11 cellular contexts compared by ENCODE assay signal in the genomic region with DNA sequence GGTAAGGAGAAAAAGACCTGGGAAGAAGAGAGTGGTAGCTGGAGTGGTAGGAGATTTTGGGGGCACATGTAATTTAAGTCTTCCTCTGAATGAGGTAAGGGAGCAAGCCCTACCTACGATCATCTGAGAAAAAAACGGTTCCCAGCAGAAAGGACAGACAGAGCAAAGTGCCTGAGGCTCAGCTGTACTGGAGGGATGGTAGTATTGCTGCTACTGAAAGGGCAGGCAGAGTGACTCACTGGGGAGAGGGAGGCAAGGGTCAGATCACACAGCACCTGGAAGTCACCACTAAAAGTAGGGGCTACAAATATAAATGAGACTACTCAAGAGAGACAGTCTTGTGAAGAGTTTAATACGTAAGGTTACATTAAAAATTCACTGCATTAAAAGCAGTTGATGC.
A peak's percentile ranks its signal among the peaks of the same experiment; 100 is the strongest.
DNase-seq lines count a peak whose midpoint lies in the region; ATAC-seq and TF ChIP-seq lines count a peak whose summit lies in the region.
"Had no signal": no experiment of that assay in that cellular context is flagged by ENCODE, and none has a peak within 500 bp of the region (broad histone marks: within the 10 kb centered on the region; RNA-seq: fewer than 3 reads in every experiment).

No MANE protein-coding gene starts in this region.

- no peaks in the 10 kb centered on the region for H3K9me3 Mint-ChIP-seq in osteocyte (ENCODE audit: unreplicated experiment)
- H3K9me3 Mint-ChIP-seq: activated CD4-positive, alpha-beta memory T cell treated with anti-CD3 and anti-CD28 coated beads for 36 hours had no signal

- peaks cover 17% of the 10 kb centered on the region for H3K36me3 ChIP-seq in RWPE2 (ENCODE audit: low read depth)
- H3K36me3 ChIP-seq: BLaER1 treated with 17β-estradiol and CSF1 and Interleukin-3, amounts not matched to agents 10 nM and 100 nM had no signal

- no peak overlapping the region for H3K4me3 Mint-ChIP-seq in osteocyte (ENCODE audit: unreplicated experiment)
- H3K4me3 Mint-ChIP-seq: activated CD4-positive, alpha-beta memory T cell treated with anti-CD3 and anti-CD28 coated beads for 36 hours had no signal

- peaks cover 24% of the 10 kb centered on the region for H3K4me1 Mint-ChIP-seq in osteocyte (ENCODE audit: unreplicated experiment)

- TF ChIP-seq CTCF in RWPE2 (IDR thresholded peaks at IDR 0.05; ENCODE audit: poor library complexity, severe bottlenecking) (no peak), osteocyte (IDR thresholded peaks at IDR 0.05) (no peak)

- H3K4me1 ChIP-seq in RWPE2 (ENCODE audit: insufficient read depth, poor library complexity, severe bottlenecking): peaks cover 58% of the 10 kb centered on the region
- H3K4me1 ChIP-seq: BLaER1 treated with 17β-estradiol and CSF1 and Interleukin-3, amounts not matched to agents 10 nM and 100 nM had no signal

- H3K27ac ChIP-seq in RWPE2 (ENCODE audit: poor library complexity, severe bottlenecking): peak overlapping the region; percentile 96
- H3K27ac ChIP-seq: BLaER1 treated with 17β-estradiol and CSF1 and Interleukin-3, amounts not matched to agents 10 nM and 100 nM had no signal

- H3K27me3 ChIP-seq in RWPE2 (ENCODE audit: insufficient read depth, poor library complexity, severe bottlenecking): no peaks in the 10 kb centered on the region
- H3K27me3 ChIP-seq: BLaER1 treated with 17β-estradiol and CSF1 and Interleukin-3, amounts not matched to agents 10 nM and 100 nM had no signal

- H3K27me3 Mint-ChIP-seq in osteocyte (ENCODE audit: unreplicated experiment): no peaks in the 10 kb centered on the region

- H3K36me3 Mint-ChIP-seq in osteocyte (ENCODE audit: unreplicated experiment): no peaks in the 10 kb centered on the region
- H3K36me3 Mint-ChIP-seq: activated CD4-positive, alpha-beta memory T cell treated with anti-CD3 and anti-CD28 coated beads for 36 hours had no signal

- ATAC-seq in RWPE2 (ENCODE audit: low read depth) (peak; percentile 87), HG02678 (IDR thresholded peaks at IDR 0.05; ENCODE audit: unreplicated experiment) (no peak)

- H3K9me3 ChIP-seq in RWPE2 (ENCODE audit: severe bottlenecking): no peaks in the 10 kb centered on the region
- H3K9me3 ChIP-seq: BLaER1 treated with 17β-estradiol and CSF1 and Interleukin-3, amounts not matched to agents 10 nM and 100 nM had no signal

- DNase-seq in ELR (ENCODE audit: low read depth) (peak; percentile 37), RWPE2 (ENCODE audit: low spot score) (peak; percentile 75), glomerular endothelial cell (ENCODE audit: extremely low read depth, low read depth, low spot score) (peak; percentile 50), osteocyte (ENCODE audit: extremely low spot score, unreplicated experiment) (no peak), SK-N-DZ (ENCODE audit: low spot score) (no peak), medulla oblongata (ENCODE audit: extremely low spot score) (no peak)
- DNase-seq in stimulated activated naive CD4-positive, alpha-beta T cell (lab: John Stamatoyannopoulos, UW): no peak
- DNase-seq: activated CD4-positive, alpha-beta memory T cell treated with anti-CD3 and anti-CD28 coated beads for 36 hours; NCI-H1694 treated with DMSO at 0.1 percent for 48 hours had no signal

- H3K4me3 ChIP-seq in RWPE2 (ENCODE audit: severe bottlenecking): no peak overlapping the region
- H3K4me3 ChIP-seq: BLaER1 treated with 17β-estradiol and CSF1 and Interleukin-3, amounts not matched to agents 10 nM and 100 nM had no signal

- H3K27ac Mint-ChIP-seq in osteocyte (ENCODE audit: unreplicated experiment): peak overlapping the region; percentile 61
- H3K27ac Mint-ChIP-seq: activated CD4-positive, alpha-beta memory T cell treated with anti-CD3 and anti-CD28 coated beads for 36 hours had no signal

Comparison
In these comparisons a context has a peak if more than half of its experiments do, and no peak if none do; other contexts are left out.
1. DNase-seq: peak in ELR (single experiment), RWPE2 (single experiment) and glomerular endothelial cell (single experiment); none in osteocyte (single experiment), SK-N-DZ (single experiment), stimulated activated naive CD4-positive, alpha-beta T cell (0 of 6) and medulla oblongata (single experiment).